Comparison of ENCODE assay signal across 26 cellular contexts in genomic region chr10:80532571-80532970, GRCh38. TPM values are rescaled to one million over a fixed set of nuclear protein-coding genes. Genes with fewer than 3 reads are reported as not detected.
DNase-seq lines count a peak whose midpoint lies in the region; ATAC-seq and TF ChIP-seq lines count a peak whose summit lies in the region.
"Had no signal": no experiment of that assay in that cellular context is flagged by ENCODE, and none has a peak within 500 bp of the region (broad histone marks: within the 10 kb centered on the region; RNA-seq: fewer than 3 reads in every experiment).

No MANE protein-coding gene starts in this region.

- peaks cover 13% of the 10 kb centered on the region for H3K36me3 Mint-ChIP-seq in T-helper 1 cell treated with Interleukin-12 subunit alpha and Interleukin-12 subunit beta and Interleukin-4 antibody, amounts not matched to agents 30 μg/mL and 1 μg/mL, for 36 hours (ENCODE audit: low read depth)

- peaks cover 56% of the 10 kb centered on the region for H3K4me1 Mint-ChIP-seq in T-helper 1 cell treated with Interleukin-12 subunit alpha and Interleukin-12 subunit beta and Interleukin-4 antibody, amounts not matched to agents 30 μg/mL and 1 μg/mL, for 36 hours (ENCODE audit: low read depth)

- no peak for TF ChIP-seq CTCF in dorsolateral prefrontal cortex (IDR thresholded peaks at IDR 0.05 in 54 of 56, conservative IDR thresholded peaks at IDR 0.05 in 2 of 56; ENCODE audit: low read depth in 1 of 56, partially characterized antibody in 56 of 56)

- peak overlapping the region; percentile 42 for H3K27ac Mint-ChIP-seq in T-helper 1 cell treated with Interleukin-12 subunit alpha and Interleukin-12 subunit beta and Interleukin-4 antibody, amounts not matched to agents 30 μg/mL and 1 μg/mL, for 36 hours
- H3K27ac Mint-ChIP-seq: activated B cell treated with CpG ODN at 0.5 μM for 24 hours had no signal

- DNase-seq in T-helper 1 cell = no peak
- DNase-seq in cardiac septum (ENCODE audit: low spot score) = peak; percentile 55
- DNase-seq in Right ventricle myocardium superior = no peak
- DNase-seq in dorsolateral prefrontal cortex = peak in 1 of 10 donors; percentile 40
- no peak for DNase-seq in OCI-M1 (lab: John Stamatoyannopoulos, UW)
- no peak for DNase-seq in NCI-H1417 (lab: John Stamatoyannopoulos, UW)
- no peak for DNase-seq in HUDEP-2 (lab: John Stamatoyannopoulos, UW; ENCODE audit: unreplicated experiment in 76 of 76)
- DNase-seq: activated B cell treated with CpG ODN at 0.5 μM for 24 hours; AML-193; lower lobe of right lung; NCI-H1436 treated with DMSO at 0.1 percent for 48 hours; NCI-H2171 treated with DMSO at 0.1 percent for 48 hours; NCI-H526; small intestine; stimulated activated CD4-positive, alpha-beta T cell treated with anti-CD3 and anti-CD28 coated beads, Interleukin-2, amount 100 ng/mL, for 48 hours; stimulated activated naive CD4-positive, alpha-beta T cell treated with Interleukin-2 at 50 U/mL for 16 hours; T-helper 9 cell had no signal

- no peak overlapping the region for H3K4me3 ChIP-seq in dorsolateral prefrontal cortex
- H3K4me3 ChIP-seq: coronary artery, lower lobe of right lung, thoracic aorta had no signal

- H3K27me3 ChIP-seq in dorsolateral prefrontal cortex = no peaks in the 10 kb centered on the region

- H3K27me3 Mint-ChIP-seq in T-helper 1 cell treated with Interleukin-12 subunit alpha and Interleukin-12 subunit beta and Interleukin-4 antibody, amounts not matched to agents 30 μg/mL and 1 μg/mL, for 36 hours (ENCODE audit: low read depth) = no peaks in the 10 kb centered on the region
- H3K27me3 Mint-ChIP-seq: brain had no signal

- no peak for ATAC-seq in Right ventricle myocardium superior (ENCODE audit: poor library complexity)
- ATAC-seq: HCT116, lower lobe of right lung had no signal

- no peaks in the 10 kb centered on the region for H3K9me3 Mint-ChIP-seq in T-helper 1 cell treated with Interleukin-12 subunit alpha and Interleukin-12 subunit beta and Interleukin-4 antibody, amounts not matched to agents 30 μg/mL and 1 μg/mL, for 36 hours
- H3K9me3 Mint-ChIP-seq: activated B cell treated with CpG ODN at 0.5 μM for 24 hours had no signal

- peak overlapping the region in 33 of 59 donors; percentile 11 to 75 (median 53) for H3K27ac ChIP-seq in dorsolateral prefrontal cortex
- H3K27ac ChIP-seq: 22Rv1, coronary artery, lower lobe of right lung, thoracic aorta had no signal

- peak overlapping the region; percentile 32 for H3K4me3 Mint-ChIP-seq in T-helper 1 cell treated with Interleukin-12 subunit alpha and Interleukin-12 subunit beta and Interleukin-4 antibody, amounts not matched to agents 30 μg/mL and 1 μg/mL, for 36 hours
- H3K4me3 Mint-ChIP-seq: activated B cell treated with CpG ODN at 0.5 μM for 24 hours, brain had no signal

- intact Hi-C loops in cardiac septum (cut with DNase I) = no loop called here
- intact Hi-C loops in Right ventricle myocardium superior (cut with DNase I) = no loop called here
- intact Hi-C loops in dorsolateral prefrontal cortex (cut with DNase I) = no loop called here

RNA-seq across cellular contexts. Expression of gene SH2D4B, which starts 5.1 kb away (rescaled TPM):
- total RNA-seq in cardiac septum = not detected
- not detected for total RNA-seq in Right ventricle myocardium superior
- 1 to 10 TPM in 2 of 120 experiments, under 1 TPM in 103, not detected in 15; 0.07 to 1.3 (median 0.38) TPM for total RNA-seq in dorsolateral prefrontal cortex
- total RNA-seq: activated B cell treated with CpG ODN at 0.5 μM for 24 hours, fibroblast of lung, MCF 10A, mucosa of gallbladder had no signal
